In the genomic region with DNA sequence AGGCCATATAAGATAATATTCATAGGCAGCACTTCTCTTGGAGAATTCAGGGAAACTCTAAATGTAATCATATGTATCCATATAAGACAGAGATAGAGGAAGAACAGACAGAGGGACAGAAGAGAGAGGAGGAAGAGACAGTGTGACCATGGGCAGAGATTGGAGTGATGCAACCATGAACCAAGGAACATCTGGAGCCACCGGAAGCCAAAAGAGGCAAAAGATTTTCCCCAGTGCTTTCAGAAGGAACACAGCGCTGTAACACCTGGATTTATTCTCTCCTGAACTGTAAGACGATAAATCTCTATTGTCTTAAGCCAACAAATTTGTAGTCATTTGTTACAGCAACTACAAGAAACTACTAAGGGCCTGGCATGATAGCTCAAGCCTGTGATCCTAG, we compare ENCODE assay signal across 1 cellular context.
TF ChIP-seq lines count a peak whose summit lies in the region.

No MANE protein-coding gene starts in this region.

TF ChIP-seq in H1, 55 proteins besides CTCF, POLR2A, EP300 and RAD21:
- TF ChIP-seq SP1 (IDR thresholded peaks at IDR 0.05; ENCODE audit: low read depth, low read length), result no peak
- no peak for TF ChIP-seq KDM5A (IDR thresholded peaks at IDR 0.05; ENCODE audit: low read length)
- no peak for TF ChIP-seq KDM1A (IDR thresholded peaks at IDR 0.05; ENCODE audit: borderline replicate concordance, low read length)
- TF ChIP-seq TAF7 (optimal IDR thresholded peaks at IDR 0.05; ENCODE audit: borderline replicate concordance, low read depth, low read length), result no peak
- TF ChIP-seq, protein P1, sequence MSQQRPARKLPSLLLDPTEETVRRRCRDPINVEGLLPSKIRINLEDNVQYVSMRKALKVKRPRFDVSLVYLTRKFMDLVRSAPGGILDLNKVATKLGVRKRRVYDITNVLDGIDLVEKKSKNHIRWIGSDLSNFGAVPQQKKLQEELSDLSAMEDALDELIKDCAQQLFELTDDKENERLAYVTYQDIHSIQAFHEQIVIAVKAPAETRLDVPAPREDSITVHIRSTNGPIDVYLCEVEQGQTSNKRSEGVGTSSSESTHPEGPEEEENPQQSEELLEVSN (IDR thresholded peaks at IDR 0.05), result no peak
- no peak for TF ChIP-seq CHD1 (IDR thresholded peaks at IDR 0.05; ENCODE audit: low read depth, low read length)
- TF ChIP-seq SIRT6 (IDR thresholded peaks at IDR 0.05; ENCODE audit: low read length), result no peak
- TF ChIP-seq JUN (IDR thresholded peaks at IDR 0.05; ENCODE audit: low read depth, low read length), result no peak
- no peak for TF ChIP-seq RFX5 (IDR thresholded peaks at IDR 0.05; ENCODE audit: borderline replicate concordance, low read depth, low read length)
- no peak for TF ChIP-seq NRF1 (IDR thresholded peaks at IDR 0.05; ENCODE audit: low read depth, low read length)
- TF ChIP-seq BCL11A (IDR thresholded peaks at IDR 0.05; ENCODE audit: low read depth in 2 of 2, low read length in 2 of 2), result no peak
- no peak for TF ChIP-seq EZH2 (IDR thresholded peaks at IDR 0.05; ENCODE audit: low read depth, low read length, severe bottlenecking)
- no peak for TF ChIP-seq TAF1 (IDR thresholded peaks at IDR 0.05; ENCODE audit: low read depth, low read length)
- TF ChIP-seq POLR2AphosphoS5 (IDR thresholded peaks at IDR 0.05; ENCODE audit: low read depth, low read length), result no peak
